In the genomic region with DNA sequence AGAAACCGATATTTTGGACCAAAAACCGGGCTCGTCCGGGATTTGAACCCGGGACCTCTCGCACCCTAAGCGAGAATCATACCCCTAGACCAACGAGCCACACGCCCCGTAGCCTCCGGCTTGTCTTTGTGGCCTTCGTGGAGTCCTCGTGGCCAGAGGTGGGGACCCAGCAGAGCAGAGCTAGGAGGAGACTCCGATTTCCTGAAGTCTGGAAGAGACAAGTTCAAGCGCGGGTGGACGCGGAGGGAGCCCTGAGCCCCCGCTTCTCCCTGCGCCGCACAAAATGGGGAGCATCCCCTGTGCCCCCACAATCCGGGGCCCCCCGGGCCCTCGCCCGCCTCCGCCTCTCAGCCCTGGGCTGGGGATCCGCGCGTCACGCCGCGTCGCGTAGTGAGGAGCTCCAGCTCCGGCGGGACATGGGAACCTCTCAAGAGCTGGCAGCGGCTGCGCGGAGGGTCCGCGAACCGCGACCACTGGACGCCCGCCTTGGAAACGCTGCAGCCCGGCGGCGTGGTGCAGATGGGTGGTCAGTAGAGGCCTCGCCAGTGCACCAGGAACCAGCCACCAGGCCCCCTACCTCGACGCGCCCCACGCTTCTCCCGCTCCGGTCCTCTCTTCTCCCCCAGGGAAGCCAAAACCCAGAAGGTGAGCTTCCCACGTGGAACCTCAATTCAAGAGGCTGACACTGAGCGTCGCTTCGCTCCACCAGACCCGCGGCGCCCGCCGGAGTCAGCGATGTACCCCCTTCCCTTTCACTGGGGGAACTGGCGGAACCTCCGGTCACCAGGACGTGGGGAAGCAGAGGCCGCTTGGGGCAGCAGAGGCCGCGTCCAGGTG, we compare ENCODE assay signal across 8 cellular contexts. TPM values are rescaled to one million over a fixed set of nuclear protein-coding genes. Genes with fewer than 3 reads are reported as not detected.
DNase-seq lines count a peak whose midpoint lies in the region; ATAC-seq and TF ChIP-seq lines count a peak whose summit lies in the region.

No MANE protein-coding gene starts in this region.

- no peak overlapping the region for H4K91ac ChIP-seq in IMR-90 (ENCODE audit: insufficient read depth, low read depth, low read length)
- H4K91ac ChIP-seq in trophoblast cell (ENCODE audit: low read depth, low read length), result peak overlapping the region; percentile 22

- no peak overlapping the region for H3K14ac ChIP-seq in IMR-90 (replicated peaks; ENCODE audit: low read depth, low read length)
- H3K14ac ChIP-seq in trophoblast cell (ENCODE audit: low read length), result no peak overlapping the region

- H4K5ac ChIP-seq in IMR-90 (ENCODE audit: low read depth, low read length), result no peak overlapping the region

- H3K79me1 ChIP-seq in IMR-90 (ENCODE audit: low read depth in 1 of 2, low read length in 2 of 2) (no peaks in the 10 kb centered on the region), trophoblast cell (ENCODE audit: low read length) (no peaks in the 10 kb centered on the region)

- no peak overlapping the region for H2AK5ac ChIP-seq in IMR-90 (ENCODE audit: low read depth, low read length)
- H2AK5ac ChIP-seq in trophoblast cell (ENCODE audit: low read length), result no peak overlapping the region

- H3K23ac ChIP-seq in IMR-90 (ENCODE audit: low read depth, low read length) (no peak overlapping the region), trophoblast cell (ENCODE audit: low read length) (no peak overlapping the region)

- TF ChIP-seq CTCF in IMR-90 (conservative IDR thresholded peaks at IDR 0.05; ENCODE audit: low read depth, low read length) (peak; percentile 41), fibroblast of pulmonary artery (IDR thresholded peaks at IDR 0.05; ENCODE audit: low read length, missing control alignments) (peak; percentile 28)

- H2BK120ac ChIP-seq in IMR-90 (ENCODE audit: low read depth, low read length), result no peak overlapping the region
- no peak overlapping the region for H2BK120ac ChIP-seq in trophoblast cell (ENCODE audit: insufficient read depth, low read length, poor library complexity)

- peak; percentile 80 for DNase-seq in Caki2 (ENCODE audit: low read depth)
- DNase-seq in IMR-90, result peak; percentile 55
- peak; percentile 38 for DNase-seq in activated CD8-positive, alpha-beta memory T cell treated with anti-CD3 and anti-CD28 coated beads, Interleukin-2, amount 50 U/mL, for 4 hours
- peak; percentile 46 for DNase-seq in fibroblast of pulmonary artery (ENCODE audit: low read depth)
- DNase-seq in trophoblast cell, result peak in 1 of 2 donors; percentile 59
- no peak for DNase-seq in CD1c-positive myeloid dendritic cell (ENCODE audit: extremely low spot score)
- no peak for DNase-seq in ureter (ENCODE audit: low spot score)

- H3K18ac ChIP-seq in IMR-90 (ENCODE audit: low read depth, low read length) (no peak overlapping the region), trophoblast cell (ENCODE audit: low read length) (no peak overlapping the region)

- POLR2A ChIA-PET in IMR-90 (lab: Charles Lee; ENCODE audit: unreplicated experiment), result interaction anchor here (0.6 kb wide), 1 partner anchor 24 kb away, joined by 3 read pairs; no protein-coding TSS in a partner anchor

- H4K8ac ChIP-seq in IMR-90 (ENCODE audit: low read depth in 2 of 2, low read length in 2 of 2), result no peak overlapping the region
- peak overlapping the region; percentile 3 for H4K8ac ChIP-seq in trophoblast cell (ENCODE audit: low read depth, low read length)

- no TSS peak for BruUV-seq in IMR-90 (replicated peaks; lab: Mats Ljungman, UMichigan)

- H4K12ac ChIP-seq in trophoblast cell (ENCODE audit: low read depth, low read length), result no peak overlapping the region

- H3K4me2 ChIP-seq in IMR-90 (ENCODE audit: low read depth, low read length) (peak overlapping the region; percentile 92), trophoblast cell (ENCODE audit: low read length) (peak overlapping the region; percentile 86)

- no peak overlapping the region for H3K4ac ChIP-seq in IMR-90 (ENCODE audit: low read depth, low read length)
- H3K4ac ChIP-seq in trophoblast cell (ENCODE audit: low read depth, low read length), result no peak overlapping the region

- no peak overlapping the region for H2BK12ac ChIP-seq in trophoblast cell (ENCODE audit: low read length)

- WGBS in IMR-90 (ENCODE audit: extremely low coverage in 2 of 2, insufficient read length in 1 of 2), 2 experiments, result 1% methylated on average over 39 of the region's 72 CpGs; no CpG with 5 or more reads in 1 of the 2 experiments
- WGBS in trophoblast cell (ENCODE audit: extremely low coverage, insufficient coverage, insufficient read length), result no CpG with 5 or more reads among the region's 72 CpGs

- H2AFZ ChIP-seq in IMR-90 (replicated peaks; ENCODE audit: low read length, poor library complexity), result peak overlapping the region; percentile 92
- H2AFZ ChIP-seq in trophoblast cell (ENCODE audit: insufficient read depth, low read length, poor library complexity), result peak overlapping the region; percentile 75

- dilution Hi-C loops in IMR-90 (cut with HindIII; ENCODE audit: low sequenced_read_pairs, unreplicated experiment), result no loop called here

- TF ChIP-seq POLR2A in IMR-90 (IDR thresholded peaks at IDR 0.05; ENCODE audit: low read depth, low read length), result no peak

- H3K9me1 ChIP-seq in IMR-90 (ENCODE audit: insufficient read depth, low read length), result no peaks in the 10 kb centered on the region

- H2AK9ac ChIP-seq in IMR-90 (replicated peaks; ENCODE audit: low read depth, low read length, poor library complexity), result peak overlapping the region; percentile 72

- no peak overlapping the region for H3K9ac ChIP-seq in IMR-90 (ENCODE audit: low read depth, low read length)
- no peak overlapping the region for H3K9ac ChIP-seq in trophoblast cell (ENCODE audit: low read length)

- H4K20me1 ChIP-seq in IMR-90 (ENCODE audit: insufficient read depth, low read length), result peaks cover 2% of the 10 kb centered on the region; the same call in 1 of the 2 replicates

- in situ Hi-C loops in Caki2 (cut with HindIII; ENCODE audit: low pct_unique_long_range_greater_than_20kb, low sequenced_read_pairs) (no loop called here), IMR-90 (cut with MboI; ENCODE audit: low sequenced_read_pairs) (no loop called here)

- no peak overlapping the region for H3K56ac ChIP-seq in IMR-90 (ENCODE audit: extremely low read depth, insufficient read depth, low read length)

- CTCF ChIA-PET in IMR-90 (lab: Yijun Ruan, JAX), result interaction anchor here (1.0 kb wide), 1 partner anchor 17 kb away, joined by 3 read pairs; no protein-coding TSS in a partner anchor

- TF ChIP-seq RAD21 in IMR-90 (IDR thresholded peaks at IDR 0.05; ENCODE audit: low read length), result peak; percentile 38

- H3K4me1 ChIP-seq in IMR-90 (ENCODE audit: control insufficient read depth, insufficient read depth, low read length) (no peaks in the 10 kb centered on the region; the same call in 1 of the 2 replicates), trophoblast cell (ENCODE audit: control insufficient read depth in 1 of 2, insufficient read depth in 2 of 2, low read length in 2 of 2) (peaks cover 9 to 11% of the 10 kb centered on the region in 2 experiments)

- H3K9me3 ChIP-seq in IMR-90 (ENCODE audit: control insufficient read depth, insufficient read depth, low read length), result no peaks in the 10 kb centered on the region
- no peaks in the 10 kb centered on the region for H3K9me3 ChIP-seq in trophoblast cell (ENCODE audit: insufficient read depth, low read depth, low read length)

- no peak overlapping the region for H3K27ac ChIP-seq in IMR-90 (ENCODE audit: insufficient read depth, low read length)
- no peak overlapping the region for H3K27ac ChIP-seq in trophoblast cell (ENCODE audit: low read depth, low read length)

- H2BK5ac ChIP-seq in IMR-90 (ENCODE audit: low read depth, low read length, poor library complexity, severe bottlenecking), result no peak overlapping the region
- H2BK5ac ChIP-seq in trophoblast cell (ENCODE audit: low read depth, low read length, poor library complexity), result no peak overlapping the region

- ATAC-seq in IMR-90 (ENCODE audit: low read depth) (peak; percentile 79), HG02571 (IDR thresholded peaks at IDR 0.05; ENCODE audit: unreplicated experiment) (no peak)

- intact Hi-C loops in IMR-90 (cut with micrococcal nuclease), result no loop called here

- peak overlapping the region; percentile 61 for H3K4me3 ChIP-seq in IMR-90 (ENCODE audit: insufficient read depth, low read depth, low read length)
- peak overlapping the region; percentile 45 for H3K4me3 ChIP-seq in fibroblast of pulmonary artery (replicated peaks; ENCODE audit: low read depth, low read length)
- H3K4me3 ChIP-seq in trophoblast cell (ENCODE audit: low read depth, low read length), result peak overlapping the region; percentile 67

- H3K27me3 ChIP-seq in IMR-90 (ENCODE audit: control insufficient read depth, insufficient read depth, low read length), result peaks cover 26% of the 10 kb centered on the region
- H3K27me3 ChIP-seq in trophoblast cell (ENCODE audit: insufficient read depth, low read length), result peaks cover 11% of the 10 kb centered on the region

- H3K36me3 ChIP-seq in IMR-90 (ENCODE audit: control insufficient read depth, insufficient read depth, low read length) (no peaks in the 10 kb centered on the region), trophoblast cell (ENCODE audit: control insufficient read depth in 1 of 2, insufficient read depth in 2 of 2, low read length in 2 of 2) (no peaks in the 10 kb centered on the region)

- H3K79me2 ChIP-seq in trophoblast cell (ENCODE audit: control insufficient read depth, insufficient read depth, low read length, poor library complexity), result no peaks in the 10 kb centered on the region

- H2BK15ac ChIP-seq in IMR-90 (ENCODE audit: low read depth, low read length), result no peak overlapping the region

- no peak overlapping the region for H2BK20ac ChIP-seq in IMR-90 (ENCODE audit: low read depth, low read length)

RNA-seq across cellular contexts. Expression of gene OR1F1, which starts 5.2 kb away (rescaled TPM):
- not detected in 2 replicates for total RNA-seq in Caki2 (2014; rRNA removed; shearing (Covaris generic); ENCODE audit: low replicate concordance)
- total RNA-seq in IMR-90 (2012; rRNA removed) (not detected in 2 replicates), ureter (not detected)
- 0.12 and 0.27 TPM in 2 replicates for polyA plus RNA-seq in IMR-90 (2012; rRNA removed)
- polyA plus RNA-seq in IMR-90 (2012; cell fraction: cytosol; rRNA removed), result 0.18 TPM in 1 of 2 replicates, not detected in the other
- polyA plus RNA-seq in IMR-90 (2012; cell fraction: nucleus; rRNA removed; ENCODE audit: low replicate concordance), result 0.29 and 0.42 TPM in 2 replicates
- 0.06 TPM in 1 of 2 replicates, not detected in the other for polyA plus RNA-seq in trophoblast cell (2013)

RNA-seq across cellular contexts. Expression of gene ZNF213, which starts 48.0 kb away (rescaled TPM):
- total RNA-seq in Caki2 (2014; rRNA removed; shearing (Covaris generic); ENCODE audit: low replicate concordance), result 2.6 and 4.8 TPM in 2 replicates
- total RNA-seq in IMR-90 (2012; rRNA removed) (0.56 and 0.72 TPM in 2 replicates), ureter (12.6 TPM)
- polyA plus RNA-seq in IMR-90 (2012; rRNA removed), result 4.0 and 4.1 TPM in 2 replicates
- polyA plus RNA-seq in IMR-90 (2012; cell fraction: cytosol; rRNA removed), result 2.3 and 4.0 TPM in 2 replicates
- 1.7 and 4.7 TPM in 2 replicates for polyA plus RNA-seq in IMR-90 (2012; cell fraction: nucleus; rRNA removed; ENCODE audit: low replicate concordance)
- 8.3 and 8.5 TPM in 2 replicates for polyA plus RNA-seq in trophoblast cell (2013)

RNA-seq across cellular contexts. Expression of gene ZNF200, which starts 52.1 kb away (rescaled TPM):
- 12.1 and 12.8 TPM in 2 replicates for total RNA-seq in Caki2 (2014; rRNA removed; shearing (Covaris generic); ENCODE audit: low replicate concordance)
- 7.5 and 8.3 TPM in 2 replicates for total RNA-seq in IMR-90 (2012; rRNA removed)
- polyA plus RNA-seq in IMR-90 (2012; rRNA removed), result 2.8 and 3.7 TPM in 2 replicates
- 1.3 and 1.5 TPM in 2 replicates for polyA plus RNA-seq in IMR-90 (2012; cell fraction: cytosol; rRNA removed)
- polyA plus RNA-seq in IMR-90 (2012; cell fraction: nucleus; rRNA removed; ENCODE audit: low replicate concordance), result 3.0 and 5.3 TPM in 2 replicates
- polyA plus RNA-seq in trophoblast cell (2013), result 3.4 and 3.8 TPM in 2 replicates
- 7.8 TPM for total RNA-seq in ureter

Comparison
In these comparisons a context has a peak if more than half of its experiments do, and no peak if none do; other contexts are left out.
1. DNase-seq: peak in Caki2 (single experiment), IMR-90 (single experiment), activated CD8-positive, alpha-beta memory T cell treated with anti-CD3 and anti-CD28 coated beads, Interleukin-2, amount 50 U/mL, for 4 hours (single experiment) and fibroblast of pulmonary artery (single experiment); none in CD1c-positive myeloid dendritic cell (single experiment) and ureter (single experiment).
2. Peak in every context shown above with its lines, with median percentiles within 50 percentile points of each other: H3K4me3 ChIP-seq.